ENCODE assay signal across 8 cellular contexts in the genomic region with DNA sequence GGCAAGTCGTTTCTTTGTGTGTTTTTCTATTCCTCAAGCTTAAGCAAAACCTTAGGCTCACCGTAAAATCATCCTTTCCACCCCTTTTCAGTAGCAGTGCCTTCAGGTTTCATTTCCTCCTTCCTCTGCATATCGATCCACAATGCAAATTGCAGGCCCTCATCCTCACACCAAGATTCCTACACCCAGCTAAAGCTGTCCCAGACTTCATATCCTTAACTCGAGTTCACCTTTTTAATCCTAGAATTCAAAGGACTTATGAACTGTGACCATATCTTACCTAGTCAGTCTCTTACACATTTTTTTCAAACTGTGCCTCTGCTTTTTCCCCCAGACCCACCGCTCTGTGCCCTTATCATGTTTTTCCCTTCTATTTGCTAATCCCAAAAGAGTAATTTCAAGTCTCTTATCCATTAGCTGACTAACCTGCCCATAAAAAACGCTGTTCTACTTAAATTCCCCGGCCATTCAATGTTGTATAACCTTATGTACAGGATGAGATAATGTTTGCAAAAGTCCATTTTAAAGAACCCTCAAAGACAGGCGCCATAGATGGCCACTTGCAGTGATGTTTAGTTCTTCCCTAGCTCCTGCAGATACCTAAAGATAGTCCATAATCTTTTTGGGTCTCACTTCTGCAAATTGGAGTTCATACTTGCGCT. TPM values are rescaled to one million over a fixed set of nuclear protein-coding genes. Genes with fewer than 3 reads are reported as not detected.
DNase-seq lines count a peak whose midpoint lies in the region; ATAC-seq, FAIRE-seq and TF ChIP-seq lines count a peak whose summit lies in the region.

No MANE protein-coding gene starts in this region.

- H3K36me3 Mint-ChIP-seq in activated CD4-positive, alpha-beta T cell treated with anti-CD3 and anti-CD28 coated beads, Interleukin-2, amount 10 ng/mL, durations not matched to agents 7 days and 5 days (ENCODE audit: low read depth): peaks cover 44% of the 10 kb centered on the region
- peaks cover 41% of the 10 kb centered on the region for H3K36me3 Mint-ChIP-seq in activated CD8-positive, alpha-beta T cell treated with anti-CD3 and anti-CD28 coated beads, Interleukin-2, amount 10 ng/mL, durations not matched to agents 7 days and 5 days (ENCODE audit: low read depth)

- H3K4me3 ChIP-seq in kidney (ENCODE audit: low read length in 2 of 2): peak overlapping the region; percentile 93 to 98
- peak overlapping the region; percentile 92 to 99 (median 92) for H3K4me3 ChIP-seq in thyroid gland (replicated peaks in 1 of 3)

- no peaks in the 10 kb centered on the region for H3K9me3 Mint-ChIP-seq in activated CD4-positive, alpha-beta T cell treated with anti-CD3 and anti-CD28 coated beads, Interleukin-2, amount 10 ng/mL, durations not matched to agents 7 days and 5 days
- H3K9me3 Mint-ChIP-seq in activated CD8-positive, alpha-beta T cell treated with anti-CD3 and anti-CD28 coated beads, Interleukin-2, amount 10 ng/mL, durations not matched to agents 7 days and 5 days (ENCODE audit: insufficient read depth): no peaks in the 10 kb centered on the region

- no peaks in the 10 kb centered on the region for H3K27me3 ChIP-seq in thyroid gland

- peak overlapping the region; percentile 77 to 91 for H3K9ac ChIP-seq in kidney (ENCODE audit: low read length in 2 of 2)

- CTCF ChIA-PET in activated CD4-positive, alpha-beta T cell treated with anti-CD3 and anti-CD28 coated beads, Interleukin-2, amount 10 ng/mL, durations not matched to agents 7 days and 5 days (lab: Charles Lee): interaction anchor here (0.7 to 2.0 kb wide), 2 partner anchors 9 to 11 kb away, joined by 3 to 5 read pairs; no protein-coding TSS in a partner anchor
- CTCF ChIA-PET in activated CD8-positive, alpha-beta T cell treated with anti-CD3 and anti-CD28 coated beads, Interleukin-2, amount 10 ng/mL, durations not matched to agents 7 days and 5 days (lab: Charles Lee): interaction anchor here (0.7 to 1.4 kb wide), 2 partner anchors 36 to 100 kb away, joined by 3 to 4 read pairs; no protein-coding TSS in a partner anchor

- H3K4me1 Mint-ChIP-seq in activated CD4-positive, alpha-beta T cell treated with anti-CD3 and anti-CD28 coated beads, Interleukin-2, amount 10 ng/mL, durations not matched to agents 7 days and 5 days: peaks cover 61% of the 10 kb centered on the region
- peaks cover 56% of the 10 kb centered on the region for H3K4me1 Mint-ChIP-seq in activated CD8-positive, alpha-beta T cell treated with anti-CD3 and anti-CD28 coated beads, Interleukin-2, amount 10 ng/mL, durations not matched to agents 7 days and 5 days (ENCODE audit: low read depth)

- H3K27ac ChIP-seq in kidney (ENCODE audit: low read depth in 2 of 2, low read length in 2 of 2): peak overlapping the region in 1 of 2 donors; percentile 32
- peak overlapping the region in 2 of 3 donors; percentile 90 for H3K27ac ChIP-seq in thyroid gland

- H3K9me3 ChIP-seq in kidney (ENCODE audit: control insufficient read depth in 1 of 2, low read length in 2 of 2) (no peaks in the 10 kb centered on the region), thyroid gland (no peaks in the 10 kb centered on the region)

- intact Hi-C loops in kidney (cut with DNase I) (no loop called here), thyroid gland (cut with DNase I) (loop anchor here (5.0 kb wide), 2 partner anchors 115 to 130 kb away; no protein-coding TSS in a partner anchor)

- peaks cover 4 to 7% of the 10 kb centered on the region in 2 donors for H3K4me1 ChIP-seq in kidney (ENCODE audit: control insufficient read depth in 1 of 2, insufficient read depth in 1 of 2, low read depth in 1 of 2, low read length in 2 of 2)
- peaks cover 28 to 37% of the 10 kb centered on the region in 2 donors for H3K4me1 ChIP-seq in thyroid gland

- no peak for TF ChIP-seq POLR2A in thyroid gland (IDR thresholded peaks at IDR 0.05)

- POLR2A ChIA-PET in activated CD4-positive, alpha-beta T cell treated with anti-CD3 and anti-CD28 coated beads, Interleukin-2, amount 10 ng/mL, durations not matched to agents 7 days and 5 days (lab: Charles Lee): no interaction called here
- POLR2A ChIA-PET in activated CD8-positive, alpha-beta T cell treated with anti-CD3 and anti-CD28 coated beads, Interleukin-2, amount 10 ng/mL, durations not matched to agents 7 days and 5 days (lab: Charles Lee): interaction anchor here (0.6 to 1.3 kb wide), 2 partner anchors 15 to 74 kb away, joined by 4 to 5 read pairs; no protein-coding TSS in a partner anchor

- no peak for ATAC-seq in activated CD8-positive, alpha-beta T cell treated with anti-CD3 and anti-CD28 coated beads, Interleukin-2, amount 10 ng/mL, durations not matched to agents 7 days and 5 days
- no peak for ATAC-seq in GM18517 (IDR thresholded peaks at IDR 0.05; ENCODE audit: unreplicated experiment)

- WGBS in thyroid gland, 2 donors: 22 to 24% methylated on average over 9 of the region's 9 CpGs

- peaks cover 0 to 2% of the 10 kb centered on the region in 2 donors for H3K36me3 ChIP-seq in kidney (ENCODE audit: control insufficient read depth in 1 of 2, insufficient read depth in 2 of 2, low read length in 2 of 2)
- H3K36me3 ChIP-seq in thyroid gland: no peaks in the 10 kb centered on the region

- no peak for FAIRE-seq in kidney (lab: Jason Lieb, UNC)

- peak overlapping the region; percentile 78 for H3K4me3 Mint-ChIP-seq in activated CD4-positive, alpha-beta T cell treated with anti-CD3 and anti-CD28 coated beads, Interleukin-2, amount 10 ng/mL, durations not matched to agents 7 days and 5 days
- peak overlapping the region; percentile 79 for H3K4me3 Mint-ChIP-seq in activated CD8-positive, alpha-beta T cell treated with anti-CD3 and anti-CD28 coated beads, Interleukin-2, amount 10 ng/mL, durations not matched to agents 7 days and 5 days

- H3K27me3 Mint-ChIP-seq in activated CD4-positive, alpha-beta T cell treated with anti-CD3 and anti-CD28 coated beads, Interleukin-2, amount 10 ng/mL, durations not matched to agents 7 days and 5 days: no peaks in the 10 kb centered on the region
- no peaks in the 10 kb centered on the region for H3K27me3 Mint-ChIP-seq in activated CD8-positive, alpha-beta T cell treated with anti-CD3 and anti-CD28 coated beads, Interleukin-2, amount 10 ng/mL, durations not matched to agents 7 days and 5 days (ENCODE audit: low read depth)

- TF ChIP-seq CTCF in kidney (IDR thresholded peaks at IDR 0.05; ENCODE audit: borderline replicate concordance, extremely low read depth, insufficient read depth) (no peak), thyroid gland (IDR thresholded peaks at IDR 0.05) (no peak)

- peak overlapping the region; percentile 83 for H3K27ac Mint-ChIP-seq in activated CD4-positive, alpha-beta T cell treated with anti-CD3 and anti-CD28 coated beads, Interleukin-2, amount 10 ng/mL, durations not matched to agents 7 days and 5 days
- peak overlapping the region; percentile 70 for H3K27ac Mint-ChIP-seq in activated CD8-positive, alpha-beta T cell treated with anti-CD3 and anti-CD28 coated beads, Interleukin-2, amount 10 ng/mL, durations not matched to agents 7 days and 5 days

- no peak for DNase-seq in activated CD4-positive, alpha-beta T cell treated with anti-CD3 and anti-CD28 coated beads, Interleukin-2, amount 10 ng/mL, durations not matched to agents 7 days and 5 days
- DNase-seq in activated CD4-positive, alpha-beta T cell treated with anti-CD3 and anti-CD28 coated beads, Interleukin-2, amount 50 U/mL, for 1 hour: no peak
- no peak for DNase-seq in activated CD8-positive, alpha-beta T cell treated with anti-CD3 and anti-CD28 coated beads, Interleukin-2, amount 10 ng/mL, durations not matched to agents 7 days and 5 days
- DNase-seq in kidney (no peak), thyroid gland (no peak), SKM-1 (lab: John Stamatoyannopoulos, UW; ENCODE audit: unreplicated experiment) (no peak), OCI-M1 (lab: John Stamatoyannopoulos, UW) (no peak)

RNA-seq across cellular contexts. Expression of gene AKIRIN1, which starts 1.5 kb away (rescaled TPM):
- 10 to 100 TPM; 61.2 to 74.5 TPM for total RNA-seq in activated CD4-positive, alpha-beta T cell treated with anti-CD3 and anti-CD28 coated beads, Interleukin-2, amount 10 ng/mL, durations not matched to agents 7 days and 5 days
- 10 to 100 TPM; 51.2 to 53.8 TPM for total RNA-seq in activated CD8-positive, alpha-beta T cell treated with anti-CD3 and anti-CD28 coated beads, Interleukin-2, amount 10 ng/mL, durations not matched to agents 7 days and 5 days
- 56.9 TPM for total RNA-seq in kidney
- polyA plus RNA-seq in kidney (ENCODE audit: insufficient read depth, low read depth, low replicate concordance): 40.7 TPM
- 10 to 100 TPM; 46.8 to 64.6 (median 56.7) TPM for total RNA-seq in thyroid gland

RNA-seq across cellular contexts. Expression of gene NDUFS5, which starts 33.6 kb away (rescaled TPM):
- total RNA-seq in activated CD4-positive, alpha-beta T cell treated with anti-CD3 and anti-CD28 coated beads, Interleukin-2, amount 10 ng/mL, durations not matched to agents 7 days and 5 days: 100 to 1,000 TPM; 125 to 148 TPM
- total RNA-seq in activated CD8-positive, alpha-beta T cell treated with anti-CD3 and anti-CD28 coated beads, Interleukin-2, amount 10 ng/mL, durations not matched to agents 7 days and 5 days: 100 to 1,000 TPM; 134 to 138 TPM
- 174 TPM for total RNA-seq in kidney
- 1,037 TPM for polyA plus RNA-seq in kidney (ENCODE audit: insufficient read depth, low read depth, low replicate concordance)
- 100 to 1,000 TPM; 428 to 631 (median 514) TPM for total RNA-seq in thyroid gland

RNA-seq across cellular contexts. Expression of gene RHBDL2, which starts 51.0 kb away (rescaled TPM):
- not detected for total RNA-seq in activated CD4-positive, alpha-beta T cell treated with anti-CD3 and anti-CD28 coated beads, Interleukin-2, amount 10 ng/mL, durations not matched to agents 7 days and 5 days
- total RNA-seq in activated CD8-positive, alpha-beta T cell treated with anti-CD3 and anti-CD28 coated beads, Interleukin-2, amount 10 ng/mL, durations not matched to agents 7 days and 5 days: not detected
- total RNA-seq in kidney (2.1 TPM), thyroid gland (not detected)
- 0.34 TPM for polyA plus RNA-seq in kidney (ENCODE audit: insufficient read depth, low read depth, low replicate concordance)
